In genomic region chr12:78149459-78149858, GRCh38 we compare ENCODE assay signal across 1 cellular context.
TF ChIP-seq lines count a peak whose summit lies in the region.

No MANE protein-coding gene starts in this region.

TF ChIP-seq in IMR-90, 13 proteins besides CTCF, POLR2A, EP300 and RAD21:
- no peak for TF ChIP-seq FOS (IDR thresholded peaks at IDR 0.05; ENCODE audit: low read depth, low read length)
- no peak for TF ChIP-seq ELK1 (IDR thresholded peaks at IDR 0.05; ENCODE audit: borderline replicate concordance, low read depth, low read length)
- TF ChIP-seq RCOR1 (IDR thresholded peaks at IDR 0.05; ENCODE audit: insufficient replicate concordance, low read length) = no peak
- TF ChIP-seq MXI1 (IDR thresholded peaks at IDR 0.05; ENCODE audit: borderline replicate concordance, low read depth, low read length) = no peak
- TF ChIP-seq CEBPB (IDR thresholded peaks at IDR 0.05; ENCODE audit: low read depth, low read length) = peak; percentile 26; the same call in 1 of the 2 replicates
